ENCODE assay signal across 1 cellular context in genomic region chr1:216766633-216767325, GRCh38.
TF ChIP-seq lines count a peak whose summit lies in the region.

No MANE protein-coding gene starts in this region.

TF ChIP-seq in GM23338, 12 proteins besides CTCF, POLR2A, EP300 and RAD21:
- TF ChIP-seq, protein P1, sequence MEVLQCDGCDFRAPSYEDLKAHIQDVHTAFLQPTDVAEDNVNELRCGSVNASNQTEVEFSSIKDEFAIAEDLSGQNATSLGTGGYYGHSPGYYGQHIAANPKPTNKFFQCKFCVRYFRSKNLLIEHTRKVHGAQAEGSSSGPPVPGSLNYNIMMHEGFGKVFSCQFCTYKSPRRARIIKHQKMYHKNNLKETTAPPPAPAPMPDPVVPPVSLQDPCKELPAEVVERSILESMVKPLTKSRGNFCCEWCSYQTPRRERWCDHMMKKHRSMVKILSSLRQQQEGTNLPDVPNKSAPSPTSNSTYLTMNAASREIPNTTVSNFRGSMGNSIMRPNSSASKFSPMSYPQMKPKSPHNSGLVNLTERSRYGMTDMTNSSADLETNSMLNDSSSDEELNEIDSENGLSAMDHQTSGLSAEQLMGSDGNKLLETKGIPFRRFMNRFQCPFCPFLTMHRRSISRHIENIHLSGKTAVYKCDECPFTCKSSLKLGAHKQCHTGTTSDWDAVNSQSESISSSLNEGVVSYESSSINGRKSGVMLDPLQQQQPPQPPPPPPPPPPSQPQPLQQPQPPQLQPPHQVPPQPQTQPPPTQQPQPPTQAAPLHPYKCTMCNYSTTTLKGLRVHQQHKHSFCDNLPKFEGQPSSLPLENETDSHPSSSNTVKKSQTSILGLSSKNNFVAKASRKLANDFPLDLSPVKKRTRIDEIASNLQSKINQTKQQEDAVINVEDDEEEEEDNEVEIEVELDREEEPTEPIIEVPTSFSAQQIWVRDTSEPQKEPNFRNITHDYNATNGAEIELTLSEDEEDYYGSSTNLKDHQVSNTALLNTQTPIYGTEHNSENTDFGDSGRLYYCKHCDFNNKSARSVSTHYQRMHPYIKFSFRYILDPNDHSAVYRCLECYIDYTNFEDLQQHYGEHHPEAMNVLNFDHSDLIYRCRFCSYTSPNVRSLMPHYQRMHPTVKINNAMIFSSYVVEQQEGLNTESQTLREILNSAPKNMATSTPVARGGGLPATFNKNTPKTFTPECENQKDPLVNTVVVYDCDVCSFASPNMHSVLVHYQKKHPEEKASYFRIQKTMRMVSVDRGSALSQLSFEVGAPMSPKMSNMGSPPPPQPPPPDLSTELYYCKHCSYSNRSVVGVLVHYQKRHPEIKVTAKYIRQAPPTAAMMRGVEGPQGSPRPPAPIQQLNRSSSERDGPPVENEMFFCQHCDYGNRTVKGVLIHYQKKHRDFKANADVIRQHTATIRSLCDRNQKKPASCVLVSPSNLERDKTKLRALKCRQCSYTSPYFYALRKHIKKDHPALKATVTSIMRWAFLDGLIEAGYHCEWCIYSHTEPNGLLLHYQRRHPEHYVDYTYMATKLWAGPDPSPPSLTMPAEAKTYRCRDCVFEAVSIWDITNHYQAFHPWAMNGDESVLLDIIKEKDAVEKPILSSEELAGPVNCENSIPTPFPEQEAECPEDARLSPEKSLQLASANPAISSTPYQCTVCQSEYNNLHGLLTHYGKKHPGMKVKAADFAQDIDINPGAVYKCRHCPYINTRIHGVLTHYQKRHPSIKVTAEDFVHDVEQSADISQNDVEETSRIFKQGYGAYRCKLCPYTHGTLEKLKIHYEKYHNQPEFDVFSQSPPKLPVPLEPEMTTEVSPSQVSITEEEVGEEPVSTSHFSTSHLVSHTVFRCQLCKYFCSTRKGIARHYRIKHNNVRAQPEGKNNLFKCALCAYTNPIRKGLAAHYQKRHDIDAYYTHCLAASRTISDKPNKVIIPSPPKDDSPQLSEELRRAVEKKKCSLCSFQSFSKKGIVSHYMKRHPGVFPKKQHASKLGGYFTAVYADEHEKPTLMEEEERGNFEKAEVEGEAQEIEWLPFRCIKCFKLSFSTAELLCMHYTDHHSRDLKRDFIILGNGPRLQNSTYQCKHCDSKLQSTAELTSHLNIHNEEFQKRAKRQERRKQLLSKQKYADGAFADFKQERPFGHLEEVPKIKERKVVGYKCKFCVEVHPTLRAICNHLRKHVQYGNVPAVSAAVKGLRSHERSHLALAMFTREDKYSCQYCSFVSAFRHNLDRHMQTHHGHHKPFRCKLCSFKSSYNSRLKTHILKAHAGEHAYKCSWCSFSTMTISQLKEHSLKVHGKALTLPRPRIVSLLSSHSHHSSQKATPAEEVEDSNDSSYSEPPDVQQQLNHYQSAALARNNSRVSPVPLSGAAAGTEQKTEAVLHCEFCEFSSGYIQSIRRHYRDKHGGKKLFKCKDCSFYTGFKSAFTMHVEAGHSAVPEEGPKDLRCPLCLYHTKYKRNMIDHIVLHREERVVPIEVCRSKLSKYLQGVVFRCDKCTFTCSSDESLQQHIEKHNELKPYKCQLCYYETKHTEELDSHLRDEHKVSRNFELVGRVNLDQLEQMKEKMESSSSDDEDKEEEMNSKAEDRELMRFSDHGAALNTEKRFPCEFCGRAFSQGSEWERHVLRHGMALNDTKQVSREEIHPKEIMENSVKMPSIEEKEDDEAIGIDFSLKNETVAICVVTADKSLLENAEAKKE (CRISPR knock-in tag; IDR thresholded peaks at IDR 0.05), result no peak
- TF ChIP-seq STAT1 (IDR thresholded peaks at IDR 0.05; ENCODE audit: unreplicated experiment) (no peak), NANOG (IDR thresholded peaks at IDR 0.05; ENCODE audit: borderline replicate concordance) (no peak), JUNB (IDR thresholded peaks at IDR 0.05; ENCODE audit: unreplicated experiment) (no peak), ZNF331 (CRISPR knock-in tag; IDR thresholded peaks at IDR 0.05; ENCODE audit: low read depth) (no peak), ZNF114 (CRISPR knock-in tag; IDR thresholded peaks at IDR 0.05) (no peak), EZH2 (IDR thresholded peaks at IDR 0.05; ENCODE audit: low read depth, unreplicated experiment) (no peak), CREB1 (CRISPR knock-in tag; IDR thresholded peaks at IDR 0.05; ENCODE audit: low read depth) (no peak), POLR2AphosphoS5 (IDR thresholded peaks at IDR 0.05; ENCODE audit: low read depth) (no peak), EZH2phosphoT487 (IDR thresholded peaks at IDR 0.05; ENCODE audit: unreplicated experiment) (no peak)
- TF ChIP-seq, protein P2, sequence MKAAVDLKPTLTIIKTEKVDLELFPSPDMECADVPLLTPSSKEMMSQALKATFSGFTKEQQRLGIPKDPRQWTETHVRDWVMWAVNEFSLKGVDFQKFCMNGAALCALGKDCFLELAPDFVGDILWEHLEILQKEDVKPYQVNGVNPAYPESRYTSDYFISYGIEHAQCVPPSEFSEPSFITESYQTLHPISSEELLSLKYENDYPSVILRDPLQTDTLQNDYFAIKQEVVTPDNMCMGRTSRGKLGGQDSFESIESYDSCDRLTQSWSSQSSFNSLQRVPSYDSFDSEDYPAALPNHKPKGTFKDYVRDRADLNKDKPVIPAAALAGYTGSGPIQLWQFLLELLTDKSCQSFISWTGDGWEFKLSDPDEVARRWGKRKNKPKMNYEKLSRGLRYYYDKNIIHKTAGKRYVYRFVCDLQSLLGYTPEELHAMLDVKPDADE (IDR thresholded peaks at IDR 0.05), result no peak
- TF ChIP-seq, protein P3, sequence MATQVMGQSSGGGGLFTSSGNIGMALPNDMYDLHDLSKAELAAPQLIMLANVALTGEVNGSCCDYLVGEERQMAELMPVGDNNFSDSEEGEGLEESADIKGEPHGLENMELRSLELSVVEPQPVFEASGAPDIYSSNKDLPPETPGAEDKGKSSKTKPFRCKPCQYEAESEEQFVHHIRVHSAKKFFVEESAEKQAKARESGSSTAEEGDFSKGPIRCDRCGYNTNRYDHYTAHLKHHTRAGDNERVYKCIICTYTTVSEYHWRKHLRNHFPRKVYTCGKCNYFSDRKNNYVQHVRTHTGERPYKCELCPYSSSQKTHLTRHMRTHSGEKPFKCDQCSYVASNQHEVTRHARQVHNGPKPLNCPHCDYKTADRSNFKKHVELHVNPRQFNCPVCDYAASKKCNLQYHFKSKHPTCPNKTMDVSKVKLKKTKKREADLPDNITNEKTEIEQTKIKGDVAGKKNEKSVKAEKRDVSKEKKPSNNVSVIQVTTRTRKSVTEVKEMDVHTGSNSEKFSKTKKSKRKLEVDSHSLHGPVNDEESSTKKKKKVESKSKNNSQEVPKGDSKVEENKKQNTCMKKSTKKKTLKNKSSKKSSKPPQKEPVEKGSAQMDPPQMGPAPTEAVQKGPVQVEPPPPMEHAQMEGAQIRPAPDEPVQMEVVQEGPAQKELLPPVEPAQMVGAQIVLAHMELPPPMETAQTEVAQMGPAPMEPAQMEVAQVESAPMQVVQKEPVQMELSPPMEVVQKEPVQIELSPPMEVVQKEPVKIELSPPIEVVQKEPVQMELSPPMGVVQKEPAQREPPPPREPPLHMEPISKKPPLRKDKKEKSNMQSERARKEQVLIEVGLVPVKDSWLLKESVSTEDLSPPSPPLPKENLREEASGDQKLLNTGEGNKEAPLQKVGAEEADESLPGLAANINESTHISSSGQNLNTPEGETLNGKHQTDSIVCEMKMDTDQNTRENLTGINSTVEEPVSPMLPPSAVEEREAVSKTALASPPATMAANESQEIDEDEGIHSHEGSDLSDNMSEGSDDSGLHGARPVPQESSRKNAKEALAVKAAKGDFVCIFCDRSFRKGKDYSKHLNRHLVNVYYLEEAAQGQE (IDR thresholded peaks at IDR 0.05; ENCODE audit: unreplicated experiment), result no peak
TF ChIP-seq in GM23338: peak in this region for 0.
